ENCODE assay signal across 11 cellular contexts in genomic region chr2:128727914-128728313, GRCh38.
DNase-seq lines count a peak whose midpoint lies in the region; ATAC-seq and TF ChIP-seq lines count a peak whose summit lies in the region.
"Had no signal": no experiment of that assay in that cellular context is flagged by ENCODE, and none has a peak within 500 bp of the region (broad histone marks: within the 10 kb centered on the region; RNA-seq: fewer than 3 reads in every experiment).

No MANE protein-coding gene starts in this region.

- peaks cover 14% of the 10 kb centered on the region for H3K9me3 Mint-ChIP-seq in chondrocyte (ENCODE audit: low read depth)

- no peak for TF ChIP-seq CTCF in chondrocyte (IDR thresholded peaks at IDR 0.05)

- peak overlapping the region; percentile 5 for H3K27ac Mint-ChIP-seq in chondrocyte (ENCODE audit: unreplicated experiment)
- H3K27ac Mint-ChIP-seq: CD8-positive, alpha-beta memory T cell had no signal

- no peaks in the 10 kb centered on the region for H3K27me3 ChIP-seq in H7 (ENCODE audit: control insufficient read depth, insufficient read depth, low read length)

- peaks cover 21% of the 10 kb centered on the region for H3K4me1 Mint-ChIP-seq in chondrocyte (ENCODE audit: low read depth)
- H3K4me1 Mint-ChIP-seq: CD8-positive, alpha-beta memory T cell; central memory CD8-positive, alpha-beta T cell; naive B cell had no signal

- DNase-seq in A172 (ENCODE audit: low spot score) = peak; percentile 2
- peak; percentile 26 for DNase-seq in HS-27A (ENCODE audit: low read depth)
- DNase-seq in chondrocyte (ENCODE audit: low spot score) = no peak
- DNase-seq in H7 = no peak
- DNase-seq in COR-L47 (lab: John Stamatoyannopoulos, UW) = no peak
- no peak for DNase-seq in cerebellar nuclear complex (lab: John Stamatoyannopoulos, UW)
- no peak for DNase-seq in retina
- DNase-seq: CD8-positive, alpha-beta memory T cell; naive B cell had no signal

- no peak overlapping the region for H3K4me3 ChIP-seq in H7 (ENCODE audit: insufficient read depth, low read depth, low read length)

- no peaks in the 10 kb centered on the region for H3K27me3 Mint-ChIP-seq in chondrocyte (ENCODE audit: low read depth)

- peak; percentile 50 for ATAC-seq in GM19452 (IDR thresholded peaks at IDR 0.05; ENCODE audit: unreplicated experiment)

- H3K36me3 Mint-ChIP-seq in chondrocyte (ENCODE audit: low read depth) = peaks cover 2% of the 10 kb centered on the region
- H3K36me3 Mint-ChIP-seq: CD8-positive, alpha-beta memory T cell had no signal

- no peaks in the 10 kb centered on the region for H3K36me3 ChIP-seq in H7 (replicated peaks; ENCODE audit: control insufficient read depth, insufficient read depth, low read length)

- H3K4me3 Mint-ChIP-seq in chondrocyte (ENCODE audit: unreplicated experiment) = no peak overlapping the region
- H3K4me3 Mint-ChIP-seq: CD8-positive, alpha-beta memory T cell; central memory CD8-positive, alpha-beta T cell; naive B cell had no signal

Comparison
In these comparisons a context has a peak if more than half of its experiments do, and no peak if none do; other contexts are left out.
1. DNase-seq: peak in A172 (single experiment) and HS-27A (single experiment); none in chondrocyte (single experiment), H7 (single experiment), COR-L47 (single experiment), cerebellar nuclear complex (0 of 2) and retina (single experiment).